18 cellular contexts compared by ENCODE assay signal in the genomic region with DNA sequence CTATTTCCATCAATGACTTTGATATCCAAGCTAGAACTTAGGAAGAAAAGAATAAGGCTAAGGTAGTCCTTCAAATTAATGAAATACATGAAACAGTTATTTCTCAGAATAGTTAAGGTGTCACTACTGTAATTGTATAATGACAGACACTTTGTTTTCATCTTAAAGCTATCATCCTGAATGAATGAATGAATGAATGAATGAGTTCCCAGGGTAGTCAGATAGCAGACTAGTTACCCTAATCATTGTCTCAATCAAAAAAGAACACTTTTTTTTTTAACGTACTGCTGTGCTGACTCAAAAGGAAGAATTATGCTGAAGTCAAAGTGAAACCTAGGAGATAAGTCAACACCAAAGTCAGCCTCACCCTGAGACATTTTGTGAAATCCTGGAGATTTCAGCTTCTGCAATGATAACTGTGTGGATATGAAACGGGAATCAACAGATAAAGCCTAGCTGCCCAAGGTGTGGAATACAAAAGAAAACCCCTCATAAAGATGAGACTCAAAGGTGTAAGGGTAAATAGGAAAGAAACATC.
"Had no signal": no experiment of that assay in that cellular context is flagged by ENCODE, and none has a peak within 500 bp of the region (broad histone marks: within the 10 kb centered on the region; RNA-seq: fewer than 3 reads in every experiment).

No MANE protein-coding gene starts in this region.

- H3K9me3 Mint-ChIP-seq: activated CD8-positive, alpha-beta T cell treated with anti-CD3 and anti-CD28 coated beads for 36 hours; activated naive CD4-positive, alpha-beta T cell treated with anti-CD3 and anti-CD28 coated beads for 36 hours; activated T-cell treated with anti-CD3 and anti-CD28 coated beads, Interleukin-2, amount 50 U/mL, for 4 hours had no signal

- H3K27ac ChIP-seq: colonic mucosa, VCaP had no signal

- H3K4me3 ChIP-seq: colonic mucosa, MG63 had no signal

- H3K4me1 ChIP-seq: colonic mucosa had no signal

- H3K27me3 Mint-ChIP-seq: activated CD8-positive, alpha-beta T cell treated with anti-CD3 and anti-CD28 coated beads for 36 hours; activated naive CD8-positive, alpha-beta T cell; T-helper 17 cell had no signal

- H3K9me3 ChIP-seq: colonic mucosa, MG63 had no signal

- DNase-seq: activated CD4-positive, alpha-beta T cell treated with anti-CD3 and anti-CD28 coated beads for 4 hours; activated CD4-positive, CD25-positive, alpha-beta regulatory T cell; activated CD8-positive, alpha-beta T cell treated with anti-CD3 and anti-CD28 coated beads for 36 hours; activated gamma-delta T cell; activated naive CD4-positive, alpha-beta T cell treated with anti-CD3 and anti-CD28 coated beads for 36 hours; activated T-cell treated with anti-CD3 and anti-CD28 coated beads, Interleukin-2, amount 50 U/mL, for 4 hours; colonic mucosa; MG63; NCI-H1105; NCI-H1436; NCI-H1694 treated with DMSO at 0.1 percent for 48 hours; NCI-H2029 treated with DMSO at 0.1 percent for 48 hours; NCI-H510A treated with DMSO at 0.1 percent for 48 hours; NCI-H69; SIG-M5; T-helper 17 cell had no signal

- H3K4me1 Mint-ChIP-seq: T-helper 17 cell had no signal

- H3K36me3 ChIP-seq: colonic mucosa, MG63 had no signal

- H3K4me3 Mint-ChIP-seq: activated CD8-positive, alpha-beta T cell treated with anti-CD3 and anti-CD28 coated beads for 36 hours; activated naive CD4-positive, alpha-beta T cell treated with anti-CD3 and anti-CD28 coated beads for 36 hours; activated naive CD8-positive, alpha-beta T cell; activated T-cell treated with anti-CD3 and anti-CD28 coated beads, Interleukin-2, amount 50 U/mL, for 4 hours; T-helper 17 cell had no signal

- H3K27me3 ChIP-seq: colonic mucosa, MG63 had no signal

- H3K27ac Mint-ChIP-seq: activated CD8-positive, alpha-beta T cell treated with anti-CD3 and anti-CD28 coated beads for 36 hours; activated naive CD4-positive, alpha-beta T cell treated with anti-CD3 and anti-CD28 coated beads for 36 hours; activated naive CD8-positive, alpha-beta T cell; T-helper 17 cell had no signal

- ATAC-seq: activated CD8-positive, alpha-beta T cell treated with anti-CD3 and anti-CD28 coated beads for 36 hours; activated T-cell treated with anti-CD3 and anti-CD28 coated beads, Interleukin-2, amount 50 U/mL, for 4 hours; T-helper 17 cell had no signal

- H3K36me3 Mint-ChIP-seq: activated naive CD8-positive, alpha-beta T cell had no signal
